In genomic region chr12:47772094-47772660, GRCh38 we compare ENCODE assay signal across 11 cellular contexts. TPM values are rescaled to one million over a fixed set of nuclear protein-coding genes. Genes with fewer than 3 reads are reported as not detected.
DNase-seq lines count a peak whose midpoint lies in the region; ATAC-seq and TF ChIP-seq lines count a peak whose summit lies in the region.
"Had no signal": no experiment of that assay in that cellular context is flagged by ENCODE, and none has a peak within 500 bp of the region (broad histone marks: within the 10 kb centered on the region; RNA-seq: fewer than 3 reads in every experiment).

No MANE protein-coding gene starts in this region.

- CTCF ChIA-PET in PC-3 (lab: Charles Lee): interaction anchor here (1.0 kb wide), 1 partner anchor 28 kb away, joined by 6 read pairs; no protein-coding TSS in a partner anchor

- TF ChIP-seq POLR2A in ovary (IDR thresholded peaks at IDR 0.05): no peak

- H3K9me3 ChIP-seq in GM23248 (ENCODE audit: low read depth): no peaks in the 10 kb centered on the region
- H3K9me3 ChIP-seq in PC-3 (ENCODE audit: low read length): no peaks in the 10 kb centered on the region
- H3K9me3 ChIP-seq in endocrine pancreas (ENCODE audit: control insufficient read depth, low read length): no peaks in the 10 kb centered on the region
- no peaks in the 10 kb centered on the region for H3K9me3 ChIP-seq in ovary

- H2AFZ ChIP-seq in GM23248 (peak overlapping the region; percentile 54; the same call in 1 of the 2 replicates), PC-3 (ENCODE audit: low read length) (peak overlapping the region; percentile 65)

- no peaks in the 10 kb centered on the region for H3K9me2 ChIP-seq in GM23248 (ENCODE audit: insufficient read depth)
- H3K9me2 ChIP-seq in PC-3 (replicated peaks; ENCODE audit: low read length): no peaks in the 10 kb centered on the region

- H3K27ac ChIP-seq in GM23248: no peak overlapping the region
- H3K27ac ChIP-seq in PC-3 (ENCODE audit: low read length): no peak overlapping the region
- no peak overlapping the region for H3K27ac ChIP-seq in ovary
- H3K27ac ChIP-seq: epithelial cell of prostate had no signal

- H4K20me1 ChIP-seq in GM23248 (ENCODE audit: insufficient read depth) (no peaks in the 10 kb centered on the region), PC-3 (ENCODE audit: low read length) (no peaks in the 10 kb centered on the region)

- no peak for DNase-seq in GM23248
- DNase-seq in PC-3: no peak
- no peak for DNase-seq in ovary
- DNase-seq in retina: no peak
- no peak for DNase-seq in central memory CD4-positive, alpha-beta T cell

- no peaks in the 10 kb centered on the region for H3K79me2 ChIP-seq in GM23248 (ENCODE audit: insufficient read depth)
- H3K79me2 ChIP-seq in PC-3 (ENCODE audit: low read length): peaks cover 15% of the 10 kb centered on the region

- H3K4me1 ChIP-seq in GM23248 (ENCODE audit: insufficient read depth) (peaks cover 45% of the 10 kb centered on the region), PC-3 (ENCODE audit: insufficient read depth, low read length) (peaks cover 45% of the 10 kb centered on the region), endocrine pancreas (ENCODE audit: control insufficient read depth, insufficient read depth, low read length) (no peaks in the 10 kb centered on the region), ovary (ENCODE audit: insufficient read depth) (peaks cover 37% of the 10 kb centered on the region)

- H3F3A ChIP-seq in GM23248 (ENCODE audit: insufficient read depth): peaks cover 16% of the 10 kb centered on the region; the same call in 1 of the 2 replicates
- no peaks in the 10 kb centered on the region for H3F3A ChIP-seq in PC-3 (ENCODE audit: low read length, unreplicated experiment)

- no peak for TF ChIP-seq CTCF in PC-3 (conservative IDR thresholded peaks at IDR 0.05; ENCODE audit: low read depth, low read length)
- TF ChIP-seq CTCF in ovary (IDR thresholded peaks at IDR 0.05): no peak

- H3K27me3 ChIP-seq in GM23248 (replicated peaks; ENCODE audit: insufficient read depth): no peaks in the 10 kb centered on the region
- H3K27me3 ChIP-seq in PC-3 (ENCODE audit: low read length): no peaks in the 10 kb centered on the region
- H3K27me3 ChIP-seq in endocrine pancreas (ENCODE audit: control insufficient read depth, insufficient read depth, low read length): no peaks in the 10 kb centered on the region
- no peaks in the 10 kb centered on the region for H3K27me3 ChIP-seq in ovary

- TF ChIP-seq EP300 in ovary (IDR thresholded peaks at IDR 0.05): no peak

- POLR2A ChIA-PET in PC-3 (lab: Charles Lee; ENCODE audit: unreplicated experiment): no interaction called here

- BruUV-seq in PC-3 (replicated peaks; lab: Mats Ljungman, UMichigan): no TSS peak

- 89 to 92% methylated on average over 13 of the region's 13 CpGs for WGBS in GM23248 (ENCODE audit: low coverage in 1 of 2, low lambda C conversion rate in 2 of 2, missing lambda C conversion rate in 2 of 2), 2 experiments
- 82 to 85% (median 85%) methylated on average over 13 of the region's 13 CpGs for WGBS in ovary, 3 donors

- H3K4me3 ChIP-seq in GM23248 (peak overlapping the region; percentile 82; the same call in 1 of the 2 replicates), PC-3 (ENCODE audit: low read length) (peak overlapping the region; percentile 88; the same call in 1 of the 2 replicates), endocrine pancreas (ENCODE audit: control insufficient read depth, insufficient read depth, low read length) (peak overlapping the region; percentile 14), ovary (peak overlapping the region; percentile 61)

- intact Hi-C loops in PC-3 (cut with micrococcal nuclease) (loop anchor here (2.0 kb wide), 1 partner anchor 19 kb away; no protein-coding TSS in a partner anchor), ovary (cut with DNase I) (no loop called here)

- in situ Hi-C loops in GM23248 (cut with MboI): no loop called here

- H3K4me2 ChIP-seq in GM23248 (ENCODE audit: unreplicated experiment) (no peak overlapping the region), PC-3 (ENCODE audit: low read length) (peak overlapping the region; percentile 75)

- no peaks in the 10 kb centered on the region for H3K36me3 ChIP-seq in GM23248 (ENCODE audit: low read depth)
- no peaks in the 10 kb centered on the region for H3K36me3 ChIP-seq in PC-3 (ENCODE audit: low read depth, low read length)
- H3K36me3 ChIP-seq in endocrine pancreas (ENCODE audit: control insufficient read depth, insufficient read depth, low read length): no peaks in the 10 kb centered on the region
- no peaks in the 10 kb centered on the region for H3K36me3 ChIP-seq in ovary

- ATAC-seq in PC-3 (no peak), HG02571 (IDR thresholded peaks at IDR 0.05; ENCODE audit: unreplicated experiment) (no peak), HG03108 (IDR thresholded peaks at IDR 0.05; ENCODE audit: unreplicated experiment) (no peak)

- H3K9ac ChIP-seq in GM23248: no peak overlapping the region
- H3K9ac ChIP-seq in PC-3 (ENCODE audit: low read length): no peak overlapping the region
- peak overlapping the region; percentile 8 for H3K9ac ChIP-seq in endocrine pancreas (ENCODE audit: control insufficient read depth, insufficient read depth, low read length)

RNA-seq across cellular contexts. Expression of gene SLC48A1, which starts 0.9 kb away (rescaled TPM):
- total RNA-seq in GM23248 (2014; rRNA removed; shearing (Covaris generic)): 16.4 and 20.9 TPM in 2 replicates
- polyA plus RNA-seq in GM23248 (2016; fragmentation: Nextera tagmentation; extraction: Ambion mirVana) (19.1 and 21.8 TPM in 2 replicates), ovary (10 to 100 TPM; 24.1 to 41.1 TPM)
- total RNA-seq in PC-3 (2014; rRNA removed) (21.4 and 22.3 TPM in 2 replicates), ovary (100 to 1,000 TPM in 2 of 7 donors, 10 to 100 TPM in 5; 36.7 to 143 (median 98.3) TPM)

RNA-seq across cellular contexts. Expression of gene RAPGEF3, which starts 13.5 kb away (rescaled TPM):
- 1.3 and 3.7 TPM in 2 replicates for total RNA-seq in GM23248 (2014; rRNA removed; shearing (Covaris generic))
- polyA plus RNA-seq in GM23248 (2016; fragmentation: Nextera tagmentation; extraction: Ambion mirVana) (1.1 and 1.4 TPM in 2 replicates), ovary (10 to 100 TPM; 16.9 to 68.4 TPM)
- total RNA-seq in PC-3 (2014; rRNA removed) (6.7 and 9.3 TPM in 2 replicates), ovary (100 to 1,000 TPM in 3 of 7 donors, 10 to 100 TPM in 4; 50.4 to 132 (median 93.5) TPM)

RNA-seq across cellular contexts. Expression of gene ENDOU, which starts 46.9 kb away (rescaled TPM):
- total RNA-seq in GM23248 (2014; rRNA removed; shearing (Covaris generic)): 0.22 TPM in 1 of 2 replicates, not detected in the other
- polyA plus RNA-seq in GM23248 (2016; fragmentation: Nextera tagmentation; extraction: Ambion mirVana): 0.10 TPM in 1 of 2 replicates, not detected in the other
- not detected in 2 replicates for total RNA-seq in PC-3 (2014; rRNA removed)
- total RNA-seq in ovary: 1 to 10 TPM in 5 of 7 donors, under 1 TPM in 2; 0.69 to 3.6 (median 1.3) TPM
- 1 to 10 TPM; 1.4 to 1.6 TPM for polyA plus RNA-seq in ovary
- total RNA-seq: activated CD8-positive, alpha-beta memory T cell treated with anti-CD3 and anti-CD28 coated beads for 36 hours; myocyte had no signal

RNA-seq across cellular contexts. Expression of gene HDAC7, which starts 47.5 kb away (rescaled TPM):
- 62.9 and 72.3 TPM in 2 replicates for total RNA-seq in GM23248 (2014; rRNA removed; shearing (Covaris generic))
- polyA plus RNA-seq in GM23248 (2016; fragmentation: Nextera tagmentation; extraction: Ambion mirVana) (45.3 and 46.2 TPM in 2 replicates), ovary (10 to 100 TPM; 40.1 to 79.4 TPM)
- total RNA-seq in PC-3 (2014; rRNA removed) (44.2 and 59.6 TPM in 2 replicates), ovary (100 to 1,000 TPM in 5 of 7 donors, 10 to 100 TPM in 2; 47.2 to 151 (median 103) TPM)

Comparison
In these comparisons a context has a peak if more than half of its experiments do, and no peak if none do; other contexts are left out.
1. H3K4me3 ChIP-seq: peak in every context shown above with its lines; median percentile 88 in PC-3; 82 in GM23248; 61 in ovary; 14 in endocrine pancreas.